Comparison of ENCODE assay signal across 16 cellular contexts in genomic region chr5:962386-962785, GRCh38. TPM values are rescaled to one million over a fixed set of nuclear protein-coding genes. Genes with fewer than 3 reads are reported as not detected.
DNase-seq lines count a peak whose midpoint lies in the region; TF ChIP-seq lines count a peak whose summit lies in the region.
"Had no signal": no experiment of that assay in that cellular context is flagged by ENCODE, and none has a peak within 500 bp of the region (broad histone marks: within the 10 kb centered on the region; RNA-seq: fewer than 3 reads in every experiment).

No MANE protein-coding gene starts in this region.

- H3K4me1 Mint-ChIP-seq in activated naive CD4-positive, alpha-beta T cell treated with anti-CD3 and anti-CD28 coated beads, Interleukin-2, amount 10 ng/mL, durations not matched to agents 7 days and 5 days, result peaks cover 78% of the 10 kb centered on the region
- peaks cover 11% of the 10 kb centered on the region for H3K4me1 Mint-ChIP-seq in osteocyte (ENCODE audit: unreplicated experiment)

- H3K27ac Mint-ChIP-seq in activated naive CD4-positive, alpha-beta T cell treated with anti-CD3 and anti-CD28 coated beads, Interleukin-2, amount 10 ng/mL, durations not matched to agents 7 days and 5 days, result peak overlapping the region; percentile 65
- no peak overlapping the region for H3K27ac Mint-ChIP-seq in osteocyte (ENCODE audit: unreplicated experiment)
- H3K27ac Mint-ChIP-seq: B cell; CD8-positive, alpha-beta memory T cell had no signal

- no peaks in the 10 kb centered on the region for H4K20me1 ChIP-seq in MM.1S (ENCODE audit: insufficient read depth, low read length)

- CTCF ChIA-PET in activated naive CD4-positive, alpha-beta T cell treated with anti-CD3 and anti-CD28 coated beads, Interleukin-2, amount 10 ng/mL, durations not matched to agents 7 days and 5 days (lab: Charles Lee), result no interaction called here

- peaks cover 37% of the 10 kb centered on the region for H3K4me1 ChIP-seq in MM.1S (ENCODE audit: low read length)

- H3F3A ChIP-seq in MM.1S (ENCODE audit: insufficient read depth, low read length), result peaks cover 26% of the 10 kb centered on the region; the same call in 1 of the 2 replicates

- peak overlapping the region; percentile 93; the same call in 1 of the 2 replicates for H3K27ac ChIP-seq in MM.1S (ENCODE audit: low read length)
- H3K27ac ChIP-seq: PC-9 had no signal

- H3K36me3 ChIP-seq in MM.1S (replicated peaks; ENCODE audit: insufficient read depth, low read length), result no peaks in the 10 kb centered on the region

- DNase-seq in activated naive CD4-positive, alpha-beta T cell treated with anti-CD3 and anti-CD28 coated beads, Interleukin-2, amount 10 ng/mL, durations not matched to agents 7 days and 5 days, result no peak
- no peak for DNase-seq in activated naive CD4-positive, alpha-beta T cell treated with anti-CD3 and anti-CD28 coated beads, Interleukin-2, amount 50 U/mL, for 16 hours
- DNase-seq in MM.1S (no peak), mesenteric fat pad (ENCODE audit: low spot score) (peak; percentile 68), osteocyte (ENCODE audit: extremely low spot score, unreplicated experiment) (no peak), T-helper 9 cell (no peak), G401 (ENCODE audit: low spot score) (no peak)
- DNase-seq: ACHN; CD8-positive, alpha-beta memory T cell; GOT3; NCI-H1092 treated with DMSO at 0.1 percent for 48 hours; NCI-H1694 treated with DMSO at 0.1 percent for 48 hours; NCI-H446 treated with DMSO at 0.1 percent for 48 hours; NCI-H774; PC-9 had no signal

- no peaks in the 10 kb centered on the region for H3K79me2 ChIP-seq in MM.1S (ENCODE audit: low read length)

- no peaks in the 10 kb centered on the region for H3K9me3 Mint-ChIP-seq in activated naive CD4-positive, alpha-beta T cell treated with anti-CD3 and anti-CD28 coated beads, Interleukin-2, amount 10 ng/mL, durations not matched to agents 7 days and 5 days
- H3K9me3 Mint-ChIP-seq in osteocyte (ENCODE audit: unreplicated experiment), result no peaks in the 10 kb centered on the region

- no peak overlapping the region for H2AFZ ChIP-seq in MM.1S (ENCODE audit: low read length)
- H2AFZ ChIP-seq: PC-9 had no signal

- no peaks in the 10 kb centered on the region for H3K9me3 ChIP-seq in MM.1S (replicated peaks; ENCODE audit: insufficient read depth, low read length)

- H3K4me3 ChIP-seq in MM.1S (ENCODE audit: low read length), result no peak overlapping the region
- H3K4me3 ChIP-seq: PC-9 had no signal

- H3K9ac ChIP-seq in MM.1S (ENCODE audit: low read length), result no peak overlapping the region

- TF ChIP-seq CTCF in MM.1S (IDR thresholded peaks at IDR 0.05; ENCODE audit: low read length) (no peak), osteocyte (IDR thresholded peaks at IDR 0.05) (no peak)

- in situ Hi-C loops in G401 (cut with HindIII; ENCODE audit: low sequenced_read_pairs), result no loop called here

- H3K4me2 ChIP-seq in MM.1S (ENCODE audit: low read depth, low read length), result no peak overlapping the region
- H3K4me2 ChIP-seq: PC-9 had no signal

- H3K27me3 ChIP-seq in MM.1S (replicated peaks; ENCODE audit: insufficient read depth, low read length), result peaks cover 22% of the 10 kb centered on the region

- H3K9me2 ChIP-seq in MM.1S (replicated peaks; ENCODE audit: insufficient read depth, low read length), result no peaks in the 10 kb centered on the region

- H3K27me3 Mint-ChIP-seq in activated naive CD4-positive, alpha-beta T cell treated with anti-CD3 and anti-CD28 coated beads, Interleukin-2, amount 10 ng/mL, durations not matched to agents 7 days and 5 days, result peaks cover 63% of the 10 kb centered on the region
- peaks cover 60% of the 10 kb centered on the region for H3K27me3 Mint-ChIP-seq in osteocyte (ENCODE audit: unreplicated experiment)

- no peak overlapping the region for H3K4me3 Mint-ChIP-seq in activated naive CD4-positive, alpha-beta T cell treated with anti-CD3 and anti-CD28 coated beads, Interleukin-2, amount 10 ng/mL, durations not matched to agents 7 days and 5 days
- no peak overlapping the region for H3K4me3 Mint-ChIP-seq in osteocyte (ENCODE audit: unreplicated experiment)
- H3K4me3 Mint-ChIP-seq: B cell; CD8-positive, alpha-beta memory T cell had no signal

- H3K36me3 Mint-ChIP-seq in activated naive CD4-positive, alpha-beta T cell treated with anti-CD3 and anti-CD28 coated beads, Interleukin-2, amount 10 ng/mL, durations not matched to agents 7 days and 5 days, result peaks cover 4% of the 10 kb centered on the region
- no peaks in the 10 kb centered on the region for H3K36me3 Mint-ChIP-seq in osteocyte (ENCODE audit: unreplicated experiment)
- H3K36me3 Mint-ChIP-seq: CD8-positive, alpha-beta memory T cell had no signal

RNA-seq across cellular contexts. Expression of gene NKD2, which starts 46.2 kb away (rescaled TPM):
- total RNA-seq in mesenteric fat pad (17.1 TPM), osteocyte (not detected in 2 replicates)
- 2.1 and 6.0 TPM in 2 replicates for total RNA-seq in G401 (2014; rRNA removed; shearing (Covaris generic))
